Comparison of ENCODE assay signal across 21 cellular contexts in the genomic region with DNA sequence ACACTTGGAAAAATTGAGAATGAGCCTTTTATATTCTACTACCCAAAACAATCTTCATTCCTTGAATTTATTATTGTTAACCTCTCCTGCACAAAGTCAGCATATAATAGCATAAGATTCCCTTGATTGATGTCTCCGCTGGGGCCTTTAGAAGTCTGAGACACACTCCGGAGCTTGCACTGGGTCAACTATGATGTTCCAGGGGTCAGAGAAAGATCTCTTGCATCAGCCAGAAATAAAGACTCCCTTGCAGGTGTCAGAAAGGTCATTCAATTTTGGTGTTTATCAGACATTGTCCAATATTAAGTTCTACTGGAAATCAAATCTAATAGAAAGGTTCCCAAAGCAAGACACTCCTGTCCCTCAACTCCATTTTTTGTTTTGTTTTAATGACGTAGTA.
"Had no signal": no experiment of that assay in that cellular context is flagged by ENCODE, and none has a peak within 500 bp of the region (broad histone marks: within the 10 kb centered on the region; RNA-seq: fewer than 3 reads in every experiment).

No MANE protein-coding gene starts in this region.

- H3K9me3 Mint-ChIP-seq: activated CD8-positive, alpha-beta T cell treated with anti-CD3 and anti-CD28 coated beads for 36 hours; activated naive CD4-positive, alpha-beta T cell treated with anti-CD3 and anti-CD28 coated beads, Interleukin-2, amount 10 ng/mL, durations not matched to agents 7 days and 5 days; activated naive CD8-positive, alpha-beta T cell treated with anti-CD3 and anti-CD28 coated beads, Interleukin-2, amount 50 U/mL, for 24 hours; memory B cell; stimulated activated naive CD8-positive, alpha-beta T cell treated with anti-CD3 and anti-CD28 coated beads, Interleukin-15, amount 100 ng/mL, for 72 hours; T-helper 1 cell treated with Interleukin-12 subunit alpha and Interleukin-12 subunit beta and Interleukin-4 antibody, amounts not matched to agents 30 μg/mL and 1 μg/mL, for 36 hours had no signal

- H3K9me3 ChIP-seq: mucosa of descending colon, psoas muscle, right atrium auricular region, tibial artery had no signal

- H3K4me1 Mint-ChIP-seq: activated CD8-positive, alpha-beta memory T cell treated with anti-CD3 and anti-CD28 coated beads, Interleukin-2, amount 10 ng/mL, durations not matched to agents 7 days and 5 days; activated naive CD4-positive, alpha-beta T cell treated with anti-CD3 and anti-CD28 coated beads, Interleukin-2, amount 10 ng/mL, durations not matched to agents 7 days and 5 days; activated naive CD8-positive, alpha-beta T cell treated with anti-CD3 and anti-CD28 coated beads, Interleukin-2, amount 50 U/mL, for 24 hours; memory B cell; stimulated activated naive CD8-positive, alpha-beta T cell treated with anti-CD3 and anti-CD28 coated beads, Interleukin-15, amount 100 ng/mL, for 72 hours had no signal

- H3K4me3 Mint-ChIP-seq: activated CD8-positive, alpha-beta memory T cell treated with anti-CD3 and anti-CD28 coated beads, Interleukin-2, amount 10 ng/mL, durations not matched to agents 7 days and 5 days; activated CD8-positive, alpha-beta T cell treated with anti-CD3 and anti-CD28 coated beads for 36 hours; activated naive CD4-positive, alpha-beta T cell treated with anti-CD3 and anti-CD28 coated beads, Interleukin-2, amount 10 ng/mL, durations not matched to agents 7 days and 5 days; activated naive CD8-positive, alpha-beta T cell treated with anti-CD3 and anti-CD28 coated beads, Interleukin-2, amount 50 U/mL, for 24 hours; memory B cell; stimulated activated naive CD8-positive, alpha-beta T cell treated with anti-CD3 and anti-CD28 coated beads, Interleukin-15, amount 100 ng/mL, for 72 hours; T-helper 1 cell treated with Interleukin-12 subunit alpha and Interleukin-12 subunit beta and Interleukin-4 antibody, amounts not matched to agents 30 μg/mL and 1 μg/mL, for 36 hours had no signal

- H3K27me3 ChIP-seq: right atrium auricular region, tibial artery had no signal

- H3K36me3 ChIP-seq: right atrium auricular region, tibial artery had no signal

- H3K36me3 Mint-ChIP-seq: activated CD8-positive, alpha-beta memory T cell treated with anti-CD3 and anti-CD28 coated beads, Interleukin-2, amount 10 ng/mL, durations not matched to agents 7 days and 5 days; activated naive CD4-positive, alpha-beta T cell treated with anti-CD3 and anti-CD28 coated beads, Interleukin-2, amount 10 ng/mL, durations not matched to agents 7 days and 5 days; memory B cell had no signal

- H3K27ac ChIP-seq: psoas muscle, tibial artery had no signal

- FAIRE-seq: endothelial cell of umbilical vein, frontal cortex, islet of Langerhans had no signal

- H3K4me1 ChIP-seq: psoas muscle, tibial artery had no signal

- H3K27ac Mint-ChIP-seq: activated CD8-positive, alpha-beta memory T cell treated with anti-CD3 and anti-CD28 coated beads, Interleukin-2, amount 10 ng/mL, durations not matched to agents 7 days and 5 days; activated CD8-positive, alpha-beta T cell treated with anti-CD3 and anti-CD28 coated beads for 36 hours; activated naive CD4-positive, alpha-beta T cell treated with anti-CD3 and anti-CD28 coated beads, Interleukin-2, amount 10 ng/mL, durations not matched to agents 7 days and 5 days; activated naive CD8-positive, alpha-beta T cell treated with anti-CD3 and anti-CD28 coated beads, Interleukin-2, amount 50 U/mL, for 24 hours; memory B cell; stimulated activated naive CD8-positive, alpha-beta T cell treated with anti-CD3 and anti-CD28 coated beads, Interleukin-15, amount 100 ng/mL, for 72 hours; T-helper 1 cell treated with Interleukin-12 subunit alpha and Interleukin-12 subunit beta and Interleukin-4 antibody, amounts not matched to agents 30 μg/mL and 1 μg/mL, for 36 hours had no signal

- ATAC-seq: activated CD8-positive, alpha-beta memory T cell treated with anti-CD3 and anti-CD28 coated beads, Interleukin-2, amount 10 ng/mL, durations not matched to agents 7 days and 5 days; activated CD8-positive, alpha-beta T cell treated with anti-CD3 and anti-CD28 coated beads for 36 hours; activated naive CD8-positive, alpha-beta T cell treated with anti-CD3 and anti-CD28 coated beads, Interleukin-2, amount 50 U/mL, for 24 hours; esophagus mucosa; mucosa of descending colon; psoas muscle; stimulated activated naive CD8-positive, alpha-beta T cell treated with anti-CD3 and anti-CD28 coated beads, Interleukin-15, amount 100 ng/mL, for 72 hours had no signal

- H3K4me3 ChIP-seq: mucosa of descending colon, psoas muscle, right atrium auricular region, tibial artery had no signal

- DNase-seq: activated CD4-positive, alpha-beta T cell treated with anti-CD3 and anti-CD28 coated beads for 48 hours; activated CD8-positive, alpha-beta memory T cell treated with anti-CD3 and anti-CD28 coated beads, Interleukin-2, amount 10 ng/mL, durations not matched to agents 7 days and 5 days; activated CD8-positive, alpha-beta T cell treated with anti-CD3 and anti-CD28 coated beads for 36 hours; activated effector memory CD4-positive, alpha-beta T cell treated with anti-CD3 and anti-CD28 coated beads, Interleukin-2, amount 50 U/mL, for 16 hours; activated naive CD4-positive, alpha-beta T cell treated with anti-CD3 and anti-CD28 coated beads, Interleukin-2, amount 10 ng/mL, durations not matched to agents 7 days and 5 days; activated naive CD8-positive, alpha-beta T cell treated with anti-CD3 and anti-CD28 coated beads, Interleukin-2, amount 50 U/mL, for 24 hours; activated T-cell treated with anti-CD3 and anti-CD28 coated beads for 4 hours; dermis blood vessel endothelial cell; effector memory CD4-positive, alpha-beta T cell; mucosa of descending colon; psoas muscle; stimulated activated CD4-positive, alpha-beta T cell treated with anti-CD3 and anti-CD28 coated beads, Interleukin-1b, Interleukin-23, amount 100 ng/mL, for 48 hours; stimulated activated naive CD8-positive, alpha-beta T cell treated with anti-CD3 and anti-CD28 coated beads, Interleukin-15, amount 100 ng/mL, for 72 hours; tibial artery had no signal
